10 cellular contexts compared by ENCODE assay signal in the genomic region with DNA sequence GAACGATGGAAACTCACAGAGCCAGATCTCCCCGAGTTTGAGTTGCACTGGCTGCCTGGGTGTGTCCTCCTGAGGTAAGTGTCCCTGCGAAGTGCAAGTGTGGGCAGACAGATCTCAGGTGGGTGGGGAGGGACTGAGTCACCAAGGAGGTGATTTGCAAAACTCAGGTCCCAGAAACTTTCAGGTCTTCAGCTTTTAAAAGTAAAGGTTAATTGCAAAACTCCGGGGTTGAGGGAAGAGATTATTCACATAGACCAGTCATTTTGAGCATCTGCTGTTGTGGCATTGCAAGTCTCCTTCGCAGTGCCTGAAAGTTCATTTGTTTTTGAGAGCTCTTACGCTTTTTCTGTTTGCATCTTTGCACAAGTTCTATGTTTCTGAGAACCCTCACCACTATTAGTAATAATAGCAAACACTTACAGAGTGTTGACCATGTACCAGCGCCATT. TPM values are rescaled to one million over a fixed set of nuclear protein-coding genes. Genes with fewer than 3 reads are reported as not detected.
DNase-seq lines count a peak whose midpoint lies in the region; ATAC-seq and TF ChIP-seq lines count a peak whose summit lies in the region.
"Had no signal": no experiment of that assay in that cellular context is flagged by ENCODE, and none has a peak within 500 bp of the region (broad histone marks: within the 10 kb centered on the region; RNA-seq: fewer than 3 reads in every experiment).

No MANE protein-coding gene starts in this region.

- 61 to 71% methylated on average over 7 of the region's 7 CpGs for WGBS in gastroesophageal sphincter (ENCODE audit: low coverage in 1 of 2), 2 donors

- no peak for TF ChIP-seq POLR2A in gastroesophageal sphincter (IDR thresholded peaks at IDR 0.05)

- peaks cover 96% of the 10 kb centered on the region for H3K36me3 Mint-ChIP-seq in CD4-positive, alpha-beta T cell (ENCODE audit: low read depth)
- no peaks in the 10 kb centered on the region; the same call in 2 of the 3 replicates for H3K36me3 Mint-ChIP-seq in GM23338 (ENCODE audit: low read depth)

- peaks cover 5% of the 10 kb centered on the region; the same call in 1 of the 2 replicates for H3K9me2 ChIP-seq in GM23338 (ENCODE audit: insufficient read depth)

- no peaks in the 10 kb centered on the region for H4K20me1 ChIP-seq in GM23338 (replicated peaks; ENCODE audit: insufficient read depth)

- no peak for TF ChIP-seq EP300 in gastroesophageal sphincter (IDR thresholded peaks at IDR 0.05)

- TF ChIP-seq CTCF in CD4-positive, alpha-beta T cell (IDR thresholded peaks at IDR 0.05), result no peak
- TF ChIP-seq CTCF in gastroesophageal sphincter (IDR thresholded peaks at IDR 0.05) (no peak), GM23338 (conservative IDR thresholded peaks at IDR 0.05; ENCODE audit: low read depth in 2 of 2) (no peak)

- no peak overlapping the region for H3K27ac ChIP-seq in CD4-positive, alpha-beta T cell (ENCODE audit: low read depth, low read length)
- H3K27ac ChIP-seq in gastroesophageal sphincter (peak overlapping the region in 3 of 4 donors; percentile 30 to 36 (median 34)), GM23338 (ENCODE audit: low read depth) (no peak overlapping the region)
- H3K27ac ChIP-seq: parathyroid adenoma had no signal

- H3K27ac Mint-ChIP-seq in CD4-positive, alpha-beta T cell, result peak overlapping the region; percentile 96
- H3K27ac Mint-ChIP-seq in GM23338, result no peak overlapping the region

- H3K36me3 ChIP-seq in gastroesophageal sphincter (no peaks in the 10 kb centered on the region), GM23338 (ENCODE audit: insufficient read depth) (no peaks in the 10 kb centered on the region)

- H3F3A ChIP-seq in GM23338 (replicated peaks; ENCODE audit: low read depth), result no peaks in the 10 kb centered on the region

- H2AFZ ChIP-seq in GM23338, result no peak overlapping the region
- H2AFZ ChIP-seq: parathyroid adenoma had no signal

- no peaks in the 10 kb centered on the region for H3K9me3 Mint-ChIP-seq in CD4-positive, alpha-beta T cell
- H3K9me3 Mint-ChIP-seq in GM23338, result peaks cover 3% of the 10 kb centered on the region; the same call in 1 of the 3 replicates

- peak; percentile 12 for ATAC-seq in CD4-positive, alpha-beta T cell (ENCODE audit: poor library complexity)
- ATAC-seq in HG02678 (IDR thresholded peaks at IDR 0.05; ENCODE audit: unreplicated experiment) (peak; percentile 33), gastroesophageal sphincter (no peak), GM23338 (no peak)

- H3K4me1 Mint-ChIP-seq in CD4-positive, alpha-beta T cell (ENCODE audit: low read depth), result peaks cover 99% of the 10 kb centered on the region
- H3K4me1 Mint-ChIP-seq in GM23338, result peaks cover 13% of the 10 kb centered on the region

- no peaks in the 10 kb centered on the region for H3K27me3 ChIP-seq in CD4-positive, alpha-beta T cell (ENCODE audit: control insufficient read depth, insufficient read depth, low read length)
- H3K27me3 ChIP-seq in gastroesophageal sphincter (no peaks in the 10 kb centered on the region), GM23338 (ENCODE audit: insufficient read depth) (peaks cover 3% of the 10 kb centered on the region; the same call in 1 of the 2 replicates)

- no peak overlapping the region for H3K4me2 ChIP-seq in GM23338

- H3K4me1 ChIP-seq in gastroesophageal sphincter (peaks cover 9 to 94% (median 24%) of the 10 kb centered on the region in 3 donors), GM23338 (ENCODE audit: insufficient read depth) (peaks cover 10% of the 10 kb centered on the region; the same call in 1 of the 2 replicates)

- H3K4me3 Mint-ChIP-seq in CD4-positive, alpha-beta T cell, result peak overlapping the region; percentile 84
- H3K4me3 Mint-ChIP-seq in GM23338, result no peak overlapping the region

- CTCF ChIA-PET in CD4-positive, alpha-beta T cell (lab: Charles Lee), result interaction anchor here (1.0 to 2.0 kb wide), 10 partner anchors 9 to 148 kb away, joined by 3 to 7 read pairs (median 4); no protein-coding TSS in a partner anchor

- no peaks in the 10 kb centered on the region for H3K27me3 Mint-ChIP-seq in CD4-positive, alpha-beta T cell
- H3K27me3 Mint-ChIP-seq in GM23338 (ENCODE audit: insufficient read depth, low read depth, poor library complexity), result peaks cover 3% of the 10 kb centered on the region

- no peaks in the 10 kb centered on the region for H3K79me2 ChIP-seq in GM23338 (replicated peaks; ENCODE audit: insufficient read depth)

- intact Hi-C loops in CD4-positive, alpha-beta T cell (cut with DNase I, micrococcal nuclease), result loop anchor here (2.0 to 10.0 kb wide), 3 partner anchors 15 to 239 kb away; no protein-coding TSS in a partner anchor

- H3K4me3 ChIP-seq in gastroesophageal sphincter (no peak overlapping the region), GM23338 (no peak overlapping the region)

- peak in 8 of 10 experiments; percentile 49 to 68 (median 58) for DNase-seq in CD4-positive, alpha-beta T cell
- peak; percentile 85 to 90 for DNase-seq in activated CD4-positive, alpha-beta T cell treated with anti-CD3 and anti-CD28 coated beads for 4 hours
- DNase-seq in NCI-H2171 treated with DMSO at 0.1 percent for 48 hours (lab: John Stamatoyannopoulos, UW) (no peak), GM23338 (ENCODE audit: low spot score) (no peak), HuH-7.5 (ENCODE audit: low spot score) (no peak), GDM1 (lab: John Stamatoyannopoulos, UW) (no peak)
- DNase-seq: DND-41 had no signal

- H3K9me3 ChIP-seq in CD4-positive, alpha-beta T cell (ENCODE audit: control insufficient read depth, low read length), result no peaks in the 10 kb centered on the region
- H3K9me3 ChIP-seq in gastroesophageal sphincter, result no peaks in the 10 kb centered on the region

- POLR2A ChIA-PET in CD4-positive, alpha-beta T cell (lab: Charles Lee), result interaction anchor here (0.6 to 9.5 kb wide), 13 partner anchors 6 to 160 kb away, joined by 3 to 317 read pairs (median 3); a partner anchor contains a TSS

TF ChIP-seq in GM23338, 12 proteins besides CTCF, POLR2A, EP300 and RAD21 (continues in another document):
- TF ChIP-seq, protein P1, sequence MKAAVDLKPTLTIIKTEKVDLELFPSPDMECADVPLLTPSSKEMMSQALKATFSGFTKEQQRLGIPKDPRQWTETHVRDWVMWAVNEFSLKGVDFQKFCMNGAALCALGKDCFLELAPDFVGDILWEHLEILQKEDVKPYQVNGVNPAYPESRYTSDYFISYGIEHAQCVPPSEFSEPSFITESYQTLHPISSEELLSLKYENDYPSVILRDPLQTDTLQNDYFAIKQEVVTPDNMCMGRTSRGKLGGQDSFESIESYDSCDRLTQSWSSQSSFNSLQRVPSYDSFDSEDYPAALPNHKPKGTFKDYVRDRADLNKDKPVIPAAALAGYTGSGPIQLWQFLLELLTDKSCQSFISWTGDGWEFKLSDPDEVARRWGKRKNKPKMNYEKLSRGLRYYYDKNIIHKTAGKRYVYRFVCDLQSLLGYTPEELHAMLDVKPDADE (IDR thresholded peaks at IDR 0.05), result no peak
- TF ChIP-seq EZH2phosphoT487 (IDR thresholded peaks at IDR 0.05; ENCODE audit: unreplicated experiment) (no peak), ZNF331 (CRISPR knock-in tag; IDR thresholded peaks at IDR 0.05; ENCODE audit: low read depth) (no peak), STAT1 (IDR thresholded peaks at IDR 0.05; ENCODE audit: unreplicated experiment) (no peak)

RNA-seq across cellular contexts. Expression of a gene that starts 7.1 kb away (rescaled TPM):
- total RNA-seq in CD4-positive, alpha-beta T cell, result 1,000 to 10,000 TPM; 1,283 to 1,330 TPM
- total RNA-seq in gastroesophageal sphincter, result 100 to 1,000 TPM; 211 to 319 (median 266) TPM
- 8.3 and 10.1 TPM in 2 replicates for total RNA-seq in GM23338 (2014; rRNA removed; shearing (Covaris generic))
- 3.8 and 4.0 TPM in 2 replicates for polyA plus RNA-seq in GM23338 (2016; fragmentation: Nextera tagmentation; extraction: Ambion mirVana)

Comparison
In these comparisons a context has a peak if more than half of its experiments do, and no peak if none do; other contexts are left out.
1. ATAC-seq: peak in CD4-positive, alpha-beta T cell (single experiment) and HG02678 (single experiment); none in gastroesophageal sphincter (single experiment) and GM23338 (single experiment).
2. DNase-seq: peak in CD4-positive, alpha-beta T cell (8 of 10) and activated CD4-positive, alpha-beta T cell treated with anti-CD3 and anti-CD28 coated beads for 4 hours (2 of 2); none in NCI-H2171 treated with DMSO at 0.1 percent for 48 hours (single experiment), GM23338 (single experiment), HuH-7.5 (single experiment) and GDM1 (single experiment).
3. H3K27ac ChIP-seq: peak in gastroesophageal sphincter (3 of 4); none in CD4-positive, alpha-beta T cell (single experiment) and GM23338 (single experiment).
4. RNA of a gene that starts 7.1 kb away (total RNA-seq): 1,283 to 1,330 TPM in CD4-positive, alpha-beta T cell and 211 to 319 TPM in gastroesophageal sphincter; 8.3 to 10.1 TPM in GM23338; every median in the first group is over 10 times any median in the second.